ENCODE assay signal across 1 cellular context in the genomic region with DNA sequence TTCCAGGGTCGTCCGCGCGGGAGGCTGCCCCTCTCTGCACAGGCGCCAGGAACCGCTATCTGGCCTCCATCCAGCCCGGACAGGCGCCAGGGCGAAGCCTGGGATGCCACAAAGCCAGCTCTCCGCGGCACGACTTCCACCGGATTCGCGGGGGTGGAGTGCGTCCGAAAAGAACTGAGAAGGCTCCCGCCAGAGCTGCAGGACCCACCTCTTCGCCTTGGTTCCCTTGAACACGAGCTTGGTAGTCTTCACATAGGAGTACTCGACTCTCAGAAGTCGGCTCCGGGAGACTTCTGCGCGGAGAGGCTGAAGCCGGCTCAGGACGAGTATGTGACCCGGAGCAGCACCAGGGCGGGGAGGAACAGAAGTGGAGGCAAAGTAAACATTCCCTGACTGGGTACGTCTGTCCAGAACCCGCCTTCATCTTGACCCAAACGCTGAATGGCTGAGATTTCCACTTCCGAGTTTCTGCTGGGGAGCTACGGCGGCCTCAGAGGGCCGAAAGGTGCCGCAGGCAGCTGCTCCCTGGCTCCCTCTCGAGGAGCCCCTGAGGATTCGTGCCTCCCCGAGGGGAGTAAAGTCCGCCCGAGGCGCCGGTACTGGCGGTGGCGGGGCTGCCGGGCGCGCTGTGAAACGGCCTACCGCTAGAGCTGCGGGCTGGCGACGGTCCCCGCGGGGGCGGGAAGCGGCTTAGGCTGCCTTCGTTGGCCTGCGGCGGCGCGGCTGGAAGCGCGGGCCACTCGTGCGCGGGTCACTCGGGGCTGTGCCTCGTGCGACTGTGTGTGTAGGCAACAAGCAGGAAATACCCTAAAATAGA.
TF ChIP-seq lines count a peak whose summit lies in the region.

No MANE protein-coding gene starts in this region.

TF ChIP-seq in IMR-90, 13 proteins besides CTCF, POLR2A, EP300 and RAD21:
- TF ChIP-seq SMC3 (IDR thresholded peaks at IDR 0.05; ENCODE audit: low read depth, low read length) (peak; percentile 25; the same call in 1 of the 2 replicates), MAZ (IDR thresholded peaks at IDR 0.05; ENCODE audit: borderline replicate concordance, low read depth, low read length) (peak; percentile 73)
